In genomic region chr6:170284126-170284773, GRCh38 we compare ENCODE assay signal across 18 cellular contexts. TPM values are rescaled to one million over a fixed set of nuclear protein-coding genes. Genes with fewer than 3 reads are reported as not detected.
"Had no signal": no experiment of that assay in that cellular context is flagged by ENCODE, and none has a peak within 500 bp of the region (broad histone marks: within the 10 kb centered on the region; RNA-seq: fewer than 3 reads in every experiment).

No MANE protein-coding gene starts in this region.

- ATAC-seq: activated CD8-positive, alpha-beta T cell treated with anti-CD3 and anti-CD28 coated beads for 36 hours; activated T-cell treated with anti-CD3 and anti-CD28 coated beads, Interleukin-2, amount 50 U/mL, for 4 hours; left ventricle myocardium superior; SK-N-SH treated with all-trans-retinoic acid at 6 μM for 48 hours had no signal

- H3K4me3 ChIP-seq: esophagus muscularis mucosa, upper lobe of left lung had no signal

- H3K36me3 ChIP-seq: brain microvascular endothelial cell had no signal

- H3K9me3 Mint-ChIP-seq: activated CD4-positive, alpha-beta T cell treated with anti-CD3 and anti-CD28 coated beads, Interleukin-2, amount 10 ng/mL, durations not matched to agents 7 days and 5 days; activated CD8-positive, alpha-beta T cell treated with anti-CD3 and anti-CD28 coated beads for 36 hours; activated naive CD4-positive, alpha-beta T cell treated with anti-CD3 and anti-CD28 coated beads, Interleukin-2, amount 50 U/mL, for 24 hours; activated T-cell treated with anti-CD3 and anti-CD28 coated beads, Interleukin-2, amount 50 U/mL, for 4 hours; natural killer cell treated with Interleukin-12 subunit alpha and Interleukin-12 subunit beta and Interleukin-15 and Interleukin-18, amount 100 ng/mL, for 72 hours had no signal

- DNase-seq: activated CD4-positive, alpha-beta T cell treated with anti-CD3 and anti-CD28 coated beads, Interleukin-2, amount 10 ng/mL, durations not matched to agents 7 days and 5 days; activated CD8-positive, alpha-beta T cell treated with anti-CD3 and anti-CD28 coated beads for 36 hours; activated T-cell treated with anti-CD3 and anti-CD28 coated beads, Interleukin-2, amount 50 U/mL, for 4 hours; aorta; brain microvascular endothelial cell; central memory CD4-positive, alpha-beta T cell; effector memory CD4-positive, alpha-beta T cell; glutamatergic neuron; hippocampal formation; left ventricle myocardium superior; stimulated activated CD4-positive, alpha-beta T cell treated with anti-CD3 and anti-CD28 coated beads, Interleukin-4, amount 100 ng/mL, for 1 hour; stimulated activated naive CD4-positive, alpha-beta T cell had no signal

- H3K9me3 ChIP-seq: esophagus muscularis mucosa, upper lobe of left lung had no signal

- H3K27me3 Mint-ChIP-seq: activated naive CD4-positive, alpha-beta T cell treated with anti-CD3 and anti-CD28 coated beads, Interleukin-2, amount 50 U/mL, for 24 hours had no signal

- H3K27ac ChIP-seq: brain microvascular endothelial cell, esophagus muscularis mucosa, upper lobe of left lung had no signal

- H3K27ac Mint-ChIP-seq: activated CD4-positive, alpha-beta T cell treated with anti-CD3 and anti-CD28 coated beads, Interleukin-2, amount 10 ng/mL, durations not matched to agents 7 days and 5 days; activated CD8-positive, alpha-beta T cell treated with anti-CD3 and anti-CD28 coated beads for 36 hours; activated naive CD4-positive, alpha-beta T cell treated with anti-CD3 and anti-CD28 coated beads, Interleukin-2, amount 50 U/mL, for 24 hours; natural killer cell treated with Interleukin-12 subunit alpha and Interleukin-12 subunit beta and Interleukin-15 and Interleukin-18, amount 100 ng/mL, for 72 hours had no signal

- H3K4me3 Mint-ChIP-seq: activated CD4-positive, alpha-beta T cell treated with anti-CD3 and anti-CD28 coated beads, Interleukin-2, amount 10 ng/mL, durations not matched to agents 7 days and 5 days; activated CD8-positive, alpha-beta T cell treated with anti-CD3 and anti-CD28 coated beads for 36 hours; activated naive CD4-positive, alpha-beta T cell treated with anti-CD3 and anti-CD28 coated beads, Interleukin-2, amount 50 U/mL, for 24 hours; activated T-cell treated with anti-CD3 and anti-CD28 coated beads, Interleukin-2, amount 50 U/mL, for 4 hours; natural killer cell treated with Interleukin-12 subunit alpha and Interleukin-12 subunit beta and Interleukin-15 and Interleukin-18, amount 100 ng/mL, for 72 hours had no signal

RNA-seq across cellular contexts. Expression of gene DLL1, which starts 6.6 kb away (rescaled TPM):
- total RNA-seq: T-helper 2 cell treated with Interferon-gamma antibody and Interleukin-4, amounts not matched to agents 100 ng/mL and 5 ng/mL, for 36 hours had no signal
